ENCODE assay signal across 8 cellular contexts in the genomic region with DNA sequence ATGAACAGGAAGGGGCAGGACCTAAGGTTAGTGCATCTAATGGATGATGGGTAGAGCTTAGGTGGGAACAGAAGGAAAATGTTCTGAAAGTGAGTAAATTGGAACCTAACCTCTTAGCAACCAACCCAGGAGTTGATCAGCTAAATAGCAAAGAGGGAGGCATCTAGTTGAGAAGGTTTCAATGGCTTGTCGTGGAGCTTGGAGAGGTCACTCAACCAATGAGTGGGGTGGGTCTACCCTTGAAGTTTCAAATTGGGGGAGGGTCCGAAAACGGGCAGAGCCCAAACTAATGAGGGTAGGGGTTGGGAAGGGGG. TPM values are rescaled to one million over a fixed set of nuclear protein-coding genes. Genes with fewer than 3 reads are reported as not detected.
A peak's percentile ranks its signal among the peaks of the same experiment; 100 is the strongest.
DNase-seq lines count a peak whose midpoint lies in the region; ATAC-seq and TF ChIP-seq lines count a peak whose summit lies in the region.

No MANE protein-coding gene starts in this region.

- H3K4me2 ChIP-seq in SK-N-SH (0 out of 2 replicates have a peak overlapping the region, but pooled peaks have one; percentile 27), SU-DHL-6 (ENCODE audit: low read depth, low read length, poor library complexity, severe bottlenecking) (peak overlapping the region; percentile 66), fibroblast of lung (ENCODE audit: extremely low read depth, insufficient read depth, low read length) (peak overlapping the region; percentile 56)

- no peaks in the 10 kb centered on the region for H3K9me2 ChIP-seq in SK-N-SH
- no peaks in the 10 kb centered on the region for H3K9me2 ChIP-seq in SU-DHL-6 (replicated peaks; ENCODE audit: insufficient read depth, low read length)

- TF ChIP-seq CTCF in SK-N-SH (IDR thresholded peaks at IDR 0.05) (no peak), SU-DHL-6 (IDR thresholded peaks at IDR 0.05; ENCODE audit: insufficient read depth, low read length, poor library complexity, severe bottlenecking) (no peak), fibroblast of lung (conservative IDR thresholded peaks at IDR 0.05 in 1 of 2, IDR thresholded peaks at IDR 0.05 in 1 of 2; ENCODE audit: low read depth in 1 of 2, low read length in 2 of 2) (no peak)

- no peaks in the 10 kb centered on the region for H3K36me3 ChIP-seq in SK-N-SH (replicated peaks in 1 of 2; ENCODE audit: control insufficient read depth in 1 of 2, insufficient read depth in 2 of 2, low read length in 1 of 2)
- H3K36me3 ChIP-seq in SU-DHL-6 (ENCODE audit: low read length), result no peaks in the 10 kb centered on the region
- H3K36me3 ChIP-seq in fibroblast of lung (ENCODE audit: control insufficient read depth, insufficient read depth, low read length), result no peaks in the 10 kb centered on the region

- no peak for TF ChIP-seq EP300 in SK-N-SH (IDR thresholded peaks at IDR 0.05; ENCODE audit: borderline replicate concordance in 1 of 2, low read depth in 1 of 2, low read length in 1 of 2)

- no peaks in the 10 kb centered on the region for H4K20me1 ChIP-seq in SK-N-SH (ENCODE audit: insufficient read depth)
- no peaks in the 10 kb centered on the region for H4K20me1 ChIP-seq in SU-DHL-6 (ENCODE audit: low read depth, low read length)
- no peaks in the 10 kb centered on the region for H4K20me1 ChIP-seq in fibroblast of lung (ENCODE audit: control insufficient read depth, extremely low read depth, insufficient read depth, low read length)

- ATAC-seq in SK-N-SH treated with all-trans-retinoic acid at 6 μM for 48 hours (no peak), GM19328 (IDR thresholded peaks at IDR 0.05; ENCODE audit: unreplicated experiment) (no peak)
- no peak for ATAC-seq in stimulated activated naive B cell treated with anti-CD40 and anti-IgM and Interleukin-4, amounts not matched to agents 10 μg/mL and 1 μg/mL and 100 μg/mL, for 72 hours (replicated peaks)

- POLR2A ChIA-PET in SK-N-SH (lab: Yijun Ruan, JAX), result interaction anchor here (0.8 to 1.0 kb wide), 2 partner anchors 35 to 105 kb away, joined by 3 read pairs; a partner anchor contains a TSS

- TF ChIP-seq RAD21 in SK-N-SH (IDR thresholded peaks at IDR 0.05; ENCODE audit: low read length), result no peak

- peaks cover 8 to 31% of the 10 kb centered on the region in 2 donors for H3K27me3 Mint-ChIP-seq in stimulated activated naive B cell treated with anti-CD40 and anti-IgM and Interleukin-4, amounts not matched to agents 10 μg/mL and 1 μg/mL and 100 μg/mL, for 72 hours

- H3K4me1 Mint-ChIP-seq in stimulated activated naive B cell treated with anti-CD40 and anti-IgM and Interleukin-4, amounts not matched to agents 10 μg/mL and 1 μg/mL and 100 μg/mL, for 72 hours, result peaks cover 18 to 33% of the 10 kb centered on the region in 2 donors

- no peaks in the 10 kb centered on the region for H3K9me3 ChIP-seq in SK-N-SH
- no peaks in the 10 kb centered on the region for H3K9me3 ChIP-seq in SU-DHL-6 (ENCODE audit: insufficient read depth, low read length)
- no peaks in the 10 kb centered on the region for H3K9me3 ChIP-seq in fibroblast of lung (ENCODE audit: control insufficient read depth, insufficient read depth, low read depth, low read length)

- CTCF ChIA-PET in SK-N-SH (lab: Yijun Ruan, JAX), result interaction anchor here (1.1 to 1.8 kb wide), 4 partner anchors 22 to 107 kb away, joined by 3 to 11 read pairs (median 8); no protein-coding TSS in a partner anchor

- H3F3A ChIP-seq in SK-N-SH (replicated peaks; ENCODE audit: insufficient read depth), result peaks cover 8% of the 10 kb centered on the region
- H3F3A ChIP-seq in SU-DHL-6 (ENCODE audit: insufficient read depth), result peaks cover 5% of the 10 kb centered on the region; the same call in 1 of the 2 replicates

- H3K4me3 Mint-ChIP-seq in stimulated activated naive B cell treated with anti-CD40 and anti-IgM and Interleukin-4, amounts not matched to agents 10 μg/mL and 1 μg/mL and 100 μg/mL, for 72 hours, result peak overlapping the region; percentile 31 to 78

- H3K9me3 Mint-ChIP-seq in stimulated activated naive B cell treated with anti-CD40 and anti-IgM and Interleukin-4, amounts not matched to agents 10 μg/mL and 1 μg/mL and 100 μg/mL, for 72 hours, result peaks cover 3 to 5% of the 10 kb centered on the region in 2 donors

- no peak overlapping the region for H3K9ac ChIP-seq in SK-N-SH
- no peak overlapping the region; the same call in 1 of the 2 replicates for H3K9ac ChIP-seq in SU-DHL-6 (ENCODE audit: low read length)
- no peak overlapping the region for H3K9ac ChIP-seq in fibroblast of lung (ENCODE audit: insufficient read depth, low read length)

- H3K27me3 ChIP-seq in SK-N-SH (ENCODE audit: insufficient read depth) (no peaks in the 10 kb centered on the region), SU-DHL-6 (ENCODE audit: low read length) (no peaks in the 10 kb centered on the region), fibroblast of lung (ENCODE audit: control insufficient read depth, insufficient read depth, low read length) (no peaks in the 10 kb centered on the region)

- DNase-seq in SK-N-SH (no peak), fibroblast of lung (ENCODE audit: low read depth in 2 of 2) (no peak), NCI-H1048 (lab: John Stamatoyannopoulos, UW) (no peak), C1 segment of cervical spinal cord (lab: John Stamatoyannopoulos, UW) (no peak)
- DNase-seq in stimulated activated naive B cell treated with anti-CD40 and anti-IgM and Interleukin-4, amounts not matched to agents 10 μg/mL and 1 μg/mL and 100 μg/mL, for 72 hours, result no peak

- H3K27ac ChIP-seq in SK-N-SH (ENCODE audit: low read depth in 2 of 2, low read length in 1 of 2) (no peak overlapping the region), SU-DHL-6 (ENCODE audit: low read depth, low read length) (no peak overlapping the region), fibroblast of lung (ENCODE audit: insufficient read depth, low read length) (no peak overlapping the region)

- peak overlapping the region; percentile 2 for H3K27ac Mint-ChIP-seq in stimulated activated naive B cell treated with anti-CD40 and anti-IgM and Interleukin-4, amounts not matched to agents 10 μg/mL and 1 μg/mL and 100 μg/mL, for 72 hours

- H3K4me1 ChIP-seq in SK-N-SH (ENCODE audit: control insufficient read depth in 1 of 2, insufficient read depth in 2 of 2, low read depth in 1 of 2, low read length in 1 of 2) (peaks cover 0 to 9% of the 10 kb centered on the region in 2 experiments; a peak in 1 of 4 replicates), fibroblast of lung (ENCODE audit: control insufficient read depth, extremely low read depth, insufficient read depth, low read length) (peaks cover 6% of the 10 kb centered on the region)

- no peaks in the 10 kb centered on the region for H3K36me3 Mint-ChIP-seq in stimulated activated naive B cell treated with anti-CD40 and anti-IgM and Interleukin-4, amounts not matched to agents 10 μg/mL and 1 μg/mL and 100 μg/mL, for 72 hours

- H3K79me2 ChIP-seq in SK-N-SH (ENCODE audit: insufficient read depth) (no peaks in the 10 kb centered on the region), SU-DHL-6 (ENCODE audit: insufficient read depth, low read length) (no peaks in the 10 kb centered on the region), fibroblast of lung (ENCODE audit: control insufficient read depth, insufficient read depth, low read length) (no peaks in the 10 kb centered on the region)

- WGBS in SK-N-SH (ENCODE audit: low lambda C conversion rate), result 10% methylated on average over 3 of the region's 3 CpGs

- H2AFZ ChIP-seq in SK-N-SH (ENCODE audit: low read depth) (peak overlapping the region; percentile 74), SU-DHL-6 (ENCODE audit: low read depth, low read length, severe bottlenecking) (peak overlapping the region; percentile 61), fibroblast of lung (ENCODE audit: low read length) (no peak overlapping the region)

- H3K4me3 ChIP-seq in SK-N-SH (ENCODE audit: low read depth in 2 of 2, low read length in 1 of 2), result peak overlapping the region; percentile 31 to 34
- peak overlapping the region; percentile 51 for H3K4me3 ChIP-seq in SU-DHL-6 (ENCODE audit: insufficient read depth, low read length, poor library complexity, severe bottlenecking)
- peak overlapping the region in 1 of 4 experiments; percentile 23 for H3K4me3 ChIP-seq in fibroblast of lung (replicated peaks in 1 of 4; ENCODE audit: control extremely low read depth in 1 of 4, insufficient read depth in 1 of 4, low read depth in 3 of 4, low read length in 4 of 4)

TF ChIP-seq in SK-N-SH, 30 proteins besides CTCF, POLR2A, EP300 and RAD21:
- TF ChIP-seq NFIC (IDR thresholded peaks at IDR 0.05; ENCODE audit: borderline replicate concordance) (no peak), TAF1 (IDR thresholded peaks at IDR 0.05; ENCODE audit: borderline replicate concordance, low read depth, low read length) (0 out of 2 replicates have a peak, but pooled peaks have one; percentile 22)

TF ChIP-seq in SK-N-SH treated with all-trans-retinoic acid at 6 μM for 48 hours, 23 proteins besides CTCF, POLR2A, EP300 and RAD21 (continues in another document):
- TF ChIP-seq TOX (CRISPR knock-in tag; IDR thresholded peaks at IDR 0.05; ENCODE audit: borderline replicate concordance), result no peak
- TF ChIP-seq PPARA (CRISPR knock-in tag; IDR thresholded peaks at IDR 0.05; ENCODE audit: borderline replicate concordance), result no peak
- TF ChIP-seq, protein P1, sequence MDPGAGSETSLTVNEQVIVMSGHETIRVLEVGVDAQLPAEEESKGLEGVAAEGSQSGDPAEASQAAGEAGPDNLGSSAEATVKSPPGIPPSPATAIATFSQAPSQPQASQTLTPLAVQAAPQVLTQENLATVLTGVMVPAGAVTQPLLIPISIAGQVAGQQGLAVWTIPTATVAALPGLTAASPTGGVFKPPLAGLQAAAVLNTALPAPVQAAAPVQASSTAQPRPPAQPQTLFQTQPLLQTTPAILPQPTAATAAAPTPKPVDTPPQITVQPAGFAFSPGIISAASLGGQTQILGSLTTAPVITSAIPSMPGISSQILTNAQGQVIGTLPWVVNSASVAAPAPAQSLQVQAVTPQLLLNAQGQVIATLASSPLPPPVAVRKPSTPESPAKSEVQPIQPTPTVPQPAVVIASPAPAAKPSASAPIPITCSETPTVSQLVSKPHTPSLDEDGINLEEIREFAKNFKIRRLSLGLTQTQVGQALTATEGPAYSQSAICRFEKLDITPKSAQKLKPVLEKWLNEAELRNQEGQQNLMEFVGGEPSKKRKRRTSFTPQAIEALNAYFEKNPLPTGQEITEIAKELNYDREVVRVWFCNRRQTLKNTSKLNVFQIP (CRISPR knock-in tag; IDR thresholded peaks at IDR 0.05; ENCODE audit: borderline replicate concordance, low read depth), result no peak

RNA-seq across cellular contexts. Expression of a gene that starts 5.7 kb away (rescaled TPM):
- 49.1 and 62.7 TPM in 2 replicates for polyA plus RNA-seq in SK-N-SH (2012; rRNA removed)
- polyA plus RNA-seq in SK-N-SH (2012; cell fraction: cytosol; rRNA removed), result 18.1 and 37.6 TPM in 2 replicates
- polyA plus RNA-seq in SK-N-SH (2012; cell fraction: nucleus; rRNA removed), result 93.4 and 94.6 TPM in 2 replicates
- total RNA-seq in fibroblast of lung, result 22.3 and 43.4 TPM in 2 replicates
- polyA plus RNA-seq in fibroblast of lung, result 35.6 and 43.2 TPM in 2 replicates
- 63.9 and 95.7 TPM in 2 replicates for polyA plus RNA-seq in fibroblast of lung (2012)
- polyA minus RNA-seq in fibroblast of lung (ENCODE audit: low replicate concordance), result 81.4 and 142 TPM in 2 replicates

RNA-seq across cellular contexts. Expression of a gene that starts 30.2 kb away (rescaled TPM):
- polyA plus RNA-seq in SK-N-SH (2012; rRNA removed) (15.9 and 24.8 TPM in 2 replicates), fibroblast of lung (29.6 and 31.7 TPM in 2 replicates)
- 6.8 and 12.4 TPM in 2 replicates for polyA plus RNA-seq in SK-N-SH (2012; cell fraction: cytosol; rRNA removed)
- polyA plus RNA-seq in SK-N-SH (2012; cell fraction: nucleus; rRNA removed), result 185 and 324 TPM in 2 replicates
- 46.4 and 60.9 TPM in 2 replicates for total RNA-seq in fibroblast of lung
- 118 and 124 TPM in 2 replicates for polyA plus RNA-seq in fibroblast of lung (2012)
- polyA minus RNA-seq in fibroblast of lung (ENCODE audit: low replicate concordance), result 119 and 145 TPM in 2 replicates
